28 cellular contexts compared by ENCODE assay signal in genomic region chr10:9860045-9860444, GRCh38.
"Had no signal": no experiment of that assay in that cellular context is flagged by ENCODE, and none has a peak within 500 bp of the region (broad histone marks: within the 10 kb centered on the region; RNA-seq: fewer than 3 reads in every experiment).

No MANE protein-coding gene starts in this region.

- H3K27ac Mint-ChIP-seq: effector memory CD8-positive, alpha-beta T cell; natural killer cell; progenitor cell of endocrine pancreas; stimulated activated naive CD8-positive, alpha-beta T cell treated with anti-CD3 and anti-CD28 coated beads, Interleukin-15, amount 100 ng/mL, for 72 hours had no signal

- H3K4me1 Mint-ChIP-seq: central memory CD8-positive, alpha-beta T cell; natural killer cell; neural crest cell; stimulated activated naive CD8-positive, alpha-beta T cell treated with anti-CD3 and anti-CD28 coated beads, Interleukin-15, amount 100 ng/mL, for 72 hours had no signal

- H2AFZ ChIP-seq: hepatocyte, parathyroid adenoma had no signal

- H3K4me3 Mint-ChIP-seq: central memory CD8-positive, alpha-beta T cell; effector memory CD8-positive, alpha-beta T cell; natural killer cell; neural crest cell; stimulated activated naive CD8-positive, alpha-beta T cell treated with anti-CD3 and anti-CD28 coated beads, Interleukin-15, amount 100 ng/mL, for 72 hours had no signal

- H3K4me3 ChIP-seq: esophagus squamous epithelium, gastroesophageal sphincter, heart left ventricle, hepatocyte, lower lobe of right lung, right lobe of liver, suprapubic skin, transverse colon, upper lobe of right lung, uterus had no signal

- ATAC-seq: effector memory CD8-positive, alpha-beta T cell; foreskin keratinocyte; gastroesophageal sphincter; heart left ventricle; left cardiac atrium; left ventricle myocardium superior; lower lobe of right lung; natural killer cell; right lobe of liver; stimulated activated naive CD8-positive, alpha-beta T cell treated with anti-CD3 and anti-CD28 coated beads, Interleukin-15, amount 100 ng/mL, for 72 hours; upper lobe of right lung had no signal

- H3K9me3 ChIP-seq: gastroesophageal sphincter, lower lobe of right lung, neutrophil, right lobe of liver, suprapubic skin, transverse colon, upper lobe of right lung, uterus had no signal

- H3K9ac ChIP-seq: parathyroid adenoma had no signal

- FAIRE-seq: endometrium, islet of Langerhans had no signal

- H3K36me3 Mint-ChIP-seq: natural killer cell had no signal

- H3K4me1 ChIP-seq: esophagus squamous epithelium, foreskin keratinocyte, gastroesophageal sphincter, heart left ventricle, lower lobe of right lung, parathyroid adenoma, right lobe of liver, suprapubic skin, transverse colon, upper lobe of right lung, uterus had no signal

- H3K27me3 Mint-ChIP-seq: central memory CD8-positive, alpha-beta T cell; effector memory CD8-positive, alpha-beta T cell; progenitor cell of endocrine pancreas; stimulated activated naive CD8-positive, alpha-beta T cell treated with anti-CD3 and anti-CD28 coated beads, Interleukin-15, amount 100 ng/mL, for 72 hours had no signal

- H3K27ac ChIP-seq: esophagus squamous epithelium, foreskin keratinocyte, gastroesophageal sphincter, heart left ventricle, hepatocyte, lower lobe of right lung, neutrophil, parathyroid adenoma, right lobe of liver, suprapubic skin, transverse colon, upper lobe of right lung, uterus had no signal

- H3K79me2 ChIP-seq: hepatocyte, parathyroid adenoma had no signal

- H3K36me3 ChIP-seq: esophagus squamous epithelium, gastroesophageal sphincter, heart left ventricle, lower lobe of right lung, neutrophil, right lobe of liver, suprapubic skin, transverse colon, upper lobe of right lung, uterus had no signal

- H3K27me3 ChIP-seq: esophagus squamous epithelium, foreskin keratinocyte, gastroesophageal sphincter, heart left ventricle, hepatocyte, neutrophil, right lobe of liver, suprapubic skin, transverse colon, upper lobe of right lung, uterus had no signal

- DNase-seq: cortex of kidney; effector memory CD8-positive, alpha-beta T cell; erythroblast; esophagus squamous epithelium; foreskin keratinocyte; heart left ventricle; left cardiac atrium; left ventricle myocardium superior; lower lobe of right lung; natural killer cell; right lobe of liver; stimulated activated CD4-positive, alpha-beta T cell treated with anti-CD3 and anti-CD28 coated beads, Interleukin-15, amount 100 ng/mL, for 24 hours; stimulated activated CD4-positive, alpha-beta T cell treated with anti-CD3 and anti-CD28 coated beads, Interleukin-2, amount 100 ng/mL, for 48 hours; stimulated activated naive CD4-positive, alpha-beta T cell; stimulated activated naive CD8-positive, alpha-beta T cell treated with anti-CD3 and anti-CD28 coated beads, Interleukin-15, amount 100 ng/mL, for 72 hours; transverse colon; upper lobe of right lung; uterus had no signal

- H3K4me2 ChIP-seq: hepatocyte had no signal
